ENCODE assay signal across 8 cellular contexts in genomic region chr9:112487008-112487798, GRCh38. TPM values are rescaled to one million over a fixed set of nuclear protein-coding genes. Genes with fewer than 3 reads are reported as not detected.
DNase-seq lines count a peak whose midpoint lies in the region; ATAC-seq and TF ChIP-seq lines count a peak whose summit lies in the region.

No MANE protein-coding gene starts in this region.

- no peaks in the 10 kb centered on the region for H3K27me3 ChIP-seq in endocrine pancreas (ENCODE audit: control insufficient read depth, insufficient read depth, low read length)

- peak overlapping the region; percentile 69 for H3K9ac ChIP-seq in endocrine pancreas (ENCODE audit: control insufficient read depth, insufficient read depth, low read length)

- ATAC-seq in GM18861 (IDR thresholded peaks at IDR 0.05; ENCODE audit: unreplicated experiment) (peak; percentile 38), HG03066 (IDR thresholded peaks at IDR 0.05; ENCODE audit: low read depth, unreplicated experiment) (peak; percentile 42), mucosa of descending colon (peak; percentile 57)

- H3K4me1 ChIP-seq in endocrine pancreas (ENCODE audit: control insufficient read depth, insufficient read depth, low read length) (peaks cover 24% of the 10 kb centered on the region), mucosa of descending colon (ENCODE audit: low read depth) (peaks cover 8% of the 10 kb centered on the region)

- H3K36me3 ChIP-seq in endocrine pancreas (ENCODE audit: control insufficient read depth, insufficient read depth, low read length), result no peaks in the 10 kb centered on the region
- H3K36me3 ChIP-seq in mucosa of descending colon (ENCODE audit: low read depth), result no peaks in the 10 kb centered on the region

- POLR2A ChIA-PET in AG04449 (lab: Yijun Ruan, JAX), result interaction anchor here (0.5 to 1.0 kb wide), 2 partner anchors 17 to 194 kb away, joined by 3 to 4 read pairs; no protein-coding TSS in a partner anchor

- intact Hi-C loops in mucosa of descending colon (cut with DNase I, micrococcal nuclease), result no loop called here

- CTCF ChIA-PET in AG04449 (lab: Yijun Ruan, JAX), result interaction anchor here (1.0 kb wide), 1 partner anchor 217 kb away, joined by 5 read pairs; no protein-coding TSS in a partner anchor

- no peak for TF ChIP-seq CTCF in AG04449 (IDR thresholded peaks at IDR 0.05; ENCODE audit: insufficient read depth, low read length, missing control alignments)
- no peak for TF ChIP-seq CTCF in mucosa of descending colon (IDR thresholded peaks at IDR 0.05)

- H3K4me3 ChIP-seq in AG04449 (ENCODE audit: low read depth, low read length) (peak overlapping the region; percentile 88), endocrine pancreas (ENCODE audit: control insufficient read depth, insufficient read depth, low read length) (peak overlapping the region; percentile 91), mucosa of descending colon (peak overlapping the region; percentile 86)

- H3K9me3 ChIP-seq in endocrine pancreas (ENCODE audit: control insufficient read depth, low read length), result no peaks in the 10 kb centered on the region
- no peaks in the 10 kb centered on the region for H3K9me3 ChIP-seq in mucosa of descending colon

- DNase-seq in AG04449 (ENCODE audit: low read depth, low spot score), result no peak
- peak; percentile 41 for DNase-seq in NCI-H510A treated with DMSO at 0.1 percent for 48 hours (lab: John Stamatoyannopoulos, UW)
- DNase-seq in activated CD8-positive, alpha-beta memory T cell treated with anti-CD3 and anti-CD28 coated beads for 24 hours, result peak; percentile 83
- peak; percentile 76 to 83 (median 82) for DNase-seq in mucosa of descending colon
- DNase-seq in stimulated activated CD8-positive, alpha-beta memory T cell treated with anti-CD3 and anti-CD28 coated beads, Interleukin-4, amount 100 ng/mL, for 4 hours (ENCODE audit: low read depth in 2 of 2, low spot score in 1 of 2), result peak; percentile 21 to 32

RNA-seq across cellular contexts. Expression of gene KIAA1958, which starts 0.6 kb away (rescaled TPM):
- total RNA-seq in mucosa of descending colon, result 10 to 100 TPM in 1 of 3 donors, 1 to 10 TPM in 2; 7.4 to 12.7 (median 9.3) TPM
